Comparison of ENCODE assay signal across 37 cellular contexts in the genomic region with DNA sequence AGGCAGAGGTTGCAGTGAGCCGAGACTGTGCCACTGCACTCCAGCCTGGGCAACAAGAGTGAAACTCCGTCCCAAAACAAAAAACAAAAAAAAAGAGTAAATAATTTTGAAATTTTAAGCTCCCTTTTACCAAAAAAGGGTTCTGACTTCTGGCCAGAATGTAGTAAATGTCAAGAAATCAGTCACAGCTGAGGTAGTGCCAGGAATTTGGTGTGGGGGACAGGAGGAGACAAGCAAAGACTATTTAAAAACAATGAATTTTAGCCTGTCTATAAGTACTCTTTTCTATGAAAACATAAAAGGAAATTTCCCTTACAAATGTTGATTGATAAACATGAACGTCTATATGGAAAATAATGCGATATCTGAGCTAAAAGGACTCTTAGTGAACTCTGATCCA.
"Had no signal": no experiment of that assay in that cellular context is flagged by ENCODE, and none has a peak within 500 bp of the region (broad histone marks: within the 10 kb centered on the region; RNA-seq: fewer than 3 reads in every experiment).

No MANE protein-coding gene starts in this region.

- H3K9me3 Mint-ChIP-seq: activated naive CD4-positive, alpha-beta T cell treated with anti-CD3 and anti-CD28 coated beads, Interleukin-2, amount 10 ng/mL, durations not matched to agents 7 days and 5 days; T-helper 1 cell treated with Interleukin-12 subunit alpha and Interleukin-12 subunit beta and Interleukin-4 antibody, amounts not matched to agents 30 μg/mL and 1 μg/mL, for 36 hours had no signal

- DNase-seq: activated CD4-positive, alpha-beta memory T cell treated with anti-CD3 and anti-CD28 coated beads, Interleukin-2, amount 10 ng/mL, durations not matched to agents 7 days and 5 days; activated CD4-positive, alpha-beta T cell treated with anti-CD3 and anti-CD28 coated beads for 1 hour; activated CD4-positive, alpha-beta T cell treated with anti-CD3 and anti-CD28 coated beads for 36 hours; activated CD4-positive, alpha-beta T cell treated with anti-CD3 and anti-CD28 coated beads for 48 hours; activated CD4-positive, alpha-beta T cell treated with anti-CD3 and anti-CD28 coated beads, Interleukin-2, amount 10 ng/mL, durations not matched to agents 7 days and 5 days; activated CD4-positive, alpha-beta T cell treated with anti-CD3 and anti-CD28 coated beads, Interleukin-2, amount 50 U/mL, for 48 hours; activated CD4-positive, CD25-positive, alpha-beta regulatory T cell; activated CD8-positive, alpha-beta memory T cell treated with anti-CD3 and anti-CD28 coated beads for 24 hours; activated CD8-positive, alpha-beta memory T cell treated with anti-CD3 and anti-CD28 coated beads, Interleukin-2, amount 10 ng/mL, durations not matched to agents 7 days and 5 days; activated CD8-positive, alpha-beta memory T cell treated with anti-CD3 and anti-CD28 coated beads, Interleukin-2, amount 50 U/mL, for 48 hours; activated CD8-positive, alpha-beta T cell treated with anti-CD3 and anti-CD28 coated beads, Interleukin-2, amount 10 ng/mL, durations not matched to agents 7 days and 5 days; activated effector memory CD4-positive, alpha-beta T cell treated with Interleukin-2 at 50 U/mL for 16 hours; activated gamma-delta T cell; activated naive CD4-positive, alpha-beta T cell treated with anti-CD3 and anti-CD28 coated beads, Interleukin-2, amount 10 ng/mL, durations not matched to agents 7 days and 5 days; activated naive CD4-positive, alpha-beta T cell treated with Interleukin-2 at 50 U/mL for 16 hours; activated naive CD8-positive, alpha-beta T cell treated with anti-CD3 and anti-CD28 coated beads, Interleukin-2, amount 10 ng/mL, durations not matched to agents 7 days and 5 days; activated naive CD8-positive, alpha-beta T cell treated with anti-CD3 and anti-CD28 coated beads, Interleukin-2, amount 50 U/mL, for 24 hours; activated T-cell treated with anti-CD3 and anti-CD28 coated beads, Interleukin-2, amount 50 U/mL, for 24 hours; activated T-cell treated with anti-CD3 and anti-CD28 coated beads, Interleukin-2, amount 50 U/mL, for 48 hours; amygdala; anterior cingulate cortex; caudate nucleus; cerebellar nuclear complex; T-helper 1 cell; T-helper 2 cell; T-helper 9 cell had no signal

- ATAC-seq: activated CD4-positive, alpha-beta T cell treated with anti-CD3 and anti-CD28 coated beads for 36 hours; activated CD4-positive, CD25-positive, alpha-beta regulatory T cell treated with anti-CD3 and anti-CD28 coated beads, Interleukin-2, amount 50 U/mL, for 24 hours; activated CD8-positive, alpha-beta memory T cell treated with anti-CD3 and anti-CD28 coated beads, Interleukin-2, amount 10 ng/mL, durations not matched to agents 7 days and 5 days; activated CD8-positive, alpha-beta T cell treated with anti-CD3 and anti-CD28 coated beads, Interleukin-2, amount 10 ng/mL, durations not matched to agents 7 days and 5 days; activated naive CD8-positive, alpha-beta T cell treated with anti-CD3 and anti-CD28 coated beads, Interleukin-2, amount 50 U/mL, for 24 hours had no signal

- H3K36me3 Mint-ChIP-seq: activated CD8-positive, alpha-beta memory T cell treated with anti-CD3 and anti-CD28 coated beads, Interleukin-2, amount 10 ng/mL, durations not matched to agents 7 days and 5 days; activated naive CD4-positive, alpha-beta T cell treated with anti-CD3 and anti-CD28 coated beads, Interleukin-2, amount 10 ng/mL, durations not matched to agents 7 days and 5 days; activated naive CD4-positive, alpha-beta T cell treated with anti-CD3 and anti-CD28 coated beads, Interleukin-2, amount 50 U/mL, for 24 hours; activated naive CD8-positive, alpha-beta T cell treated with anti-CD3 and anti-CD28 coated beads, Interleukin-2, amount 10 ng/mL, durations not matched to agents 7 days and 5 days had no signal

- H3K4me3 Mint-ChIP-seq: activated CD4-positive, alpha-beta memory T cell treated with anti-CD3 and anti-CD28 coated beads, Interleukin-2, amount 10 ng/mL, durations not matched to agents 7 days and 5 days; activated CD4-positive, alpha-beta T cell treated with anti-CD3 and anti-CD28 coated beads for 36 hours; activated CD4-positive, alpha-beta T cell treated with anti-CD3 and anti-CD28 coated beads, Interleukin-2, amount 10 ng/mL, durations not matched to agents 7 days and 5 days; activated CD8-positive, alpha-beta memory T cell treated with anti-CD3 and anti-CD28 coated beads, Interleukin-2, amount 10 ng/mL, durations not matched to agents 7 days and 5 days; activated CD8-positive, alpha-beta T cell treated with anti-CD3 and anti-CD28 coated beads, Interleukin-2, amount 10 ng/mL, durations not matched to agents 7 days and 5 days; activated naive CD4-positive, alpha-beta T cell treated with anti-CD3 and anti-CD28 coated beads, Interleukin-2, amount 10 ng/mL, durations not matched to agents 7 days and 5 days; activated naive CD4-positive, alpha-beta T cell treated with anti-CD3 and anti-CD28 coated beads, Interleukin-2, amount 50 U/mL, for 24 hours; activated naive CD8-positive, alpha-beta T cell; activated naive CD8-positive, alpha-beta T cell treated with anti-CD3 and anti-CD28 coated beads, Interleukin-2, amount 10 ng/mL, durations not matched to agents 7 days and 5 days; activated naive CD8-positive, alpha-beta T cell treated with anti-CD3 and anti-CD28 coated beads, Interleukin-2, amount 50 U/mL, for 24 hours; activated T-cell treated with anti-CD3 and anti-CD28 coated beads, Interleukin-2, amount 50 U/mL, for 24 hours; brain; central memory CD8-positive, alpha-beta T cell; T-helper 1 cell treated with Interleukin-12 subunit alpha and Interleukin-12 subunit beta and Interleukin-4 antibody, amounts not matched to agents 30 μg/mL and 1 μg/mL, for 36 hours; T-helper 2 cell treated with Interferon-gamma antibody and Interleukin-4, amounts not matched to agents 5 μg/mL and 100 μg/mL, for 36 hours had no signal

- H3K27ac Mint-ChIP-seq: activated CD4-positive, alpha-beta memory T cell treated with anti-CD3 and anti-CD28 coated beads, Interleukin-2, amount 10 ng/mL, durations not matched to agents 7 days and 5 days; activated CD4-positive, alpha-beta T cell treated with anti-CD3 and anti-CD28 coated beads for 36 hours; activated CD4-positive, alpha-beta T cell treated with anti-CD3 and anti-CD28 coated beads, Interleukin-2, amount 10 ng/mL, durations not matched to agents 7 days and 5 days; activated CD8-positive, alpha-beta memory T cell treated with anti-CD3 and anti-CD28 coated beads, Interleukin-2, amount 10 ng/mL, durations not matched to agents 7 days and 5 days; activated CD8-positive, alpha-beta T cell treated with anti-CD3 and anti-CD28 coated beads, Interleukin-2, amount 10 ng/mL, durations not matched to agents 7 days and 5 days; activated naive CD4-positive, alpha-beta T cell treated with anti-CD3 and anti-CD28 coated beads, Interleukin-2, amount 10 ng/mL, durations not matched to agents 7 days and 5 days; activated naive CD4-positive, alpha-beta T cell treated with anti-CD3 and anti-CD28 coated beads, Interleukin-2, amount 50 U/mL, for 24 hours; activated naive CD8-positive, alpha-beta T cell; activated naive CD8-positive, alpha-beta T cell treated with anti-CD3 and anti-CD28 coated beads, Interleukin-2, amount 10 ng/mL, durations not matched to agents 7 days and 5 days; activated naive CD8-positive, alpha-beta T cell treated with anti-CD3 and anti-CD28 coated beads, Interleukin-2, amount 50 U/mL, for 24 hours; activated T-cell treated with anti-CD3 and anti-CD28 coated beads, Interleukin-2, amount 50 U/mL, for 24 hours; activated T-helper 2 cell treated with anti-CD3 and anti-CD28 coated beads, Interferon-gamma antibody, Interleukin-2, Interleukin-4, amounts not matched to agents 10 μg/mL and 5 μg/mL and 100 μg/mL, durations not matched to agents 14 hours and 24 hours and 36 hours; brain; T-helper 1 cell treated with Interleukin-12 subunit alpha and Interleukin-12 subunit beta and Interleukin-4 antibody, amounts not matched to agents 30 μg/mL and 1 μg/mL, for 36 hours; T-helper 2 cell treated with Interferon-gamma antibody and Interleukin-4, amounts not matched to agents 5 μg/mL and 100 μg/mL, for 36 hours had no signal

- H3K36me3 ChIP-seq: ascending aorta, cardiac muscle cell had no signal

- H3K27me3 ChIP-seq: ascending aorta, cardiac muscle cell had no signal

- H3K4me1 Mint-ChIP-seq: activated CD4-positive, alpha-beta memory T cell treated with anti-CD3 and anti-CD28 coated beads, Interleukin-2, amount 10 ng/mL, durations not matched to agents 7 days and 5 days; activated CD4-positive, alpha-beta T cell treated with anti-CD3 and anti-CD28 coated beads for 36 hours; activated CD4-positive, alpha-beta T cell treated with anti-CD3 and anti-CD28 coated beads, Interleukin-2, amount 10 ng/mL, durations not matched to agents 7 days and 5 days; activated CD8-positive, alpha-beta memory T cell treated with anti-CD3 and anti-CD28 coated beads, Interleukin-2, amount 10 ng/mL, durations not matched to agents 7 days and 5 days; activated naive CD4-positive, alpha-beta T cell treated with anti-CD3 and anti-CD28 coated beads, Interleukin-2, amount 10 ng/mL, durations not matched to agents 7 days and 5 days; activated naive CD4-positive, alpha-beta T cell treated with anti-CD3 and anti-CD28 coated beads, Interleukin-2, amount 50 U/mL, for 24 hours; activated naive CD8-positive, alpha-beta T cell treated with anti-CD3 and anti-CD28 coated beads, Interleukin-2, amount 10 ng/mL, durations not matched to agents 7 days and 5 days; activated naive CD8-positive, alpha-beta T cell treated with anti-CD3 and anti-CD28 coated beads, Interleukin-2, amount 50 U/mL, for 24 hours; brain; central memory CD8-positive, alpha-beta T cell had no signal

- H3K27me3 Mint-ChIP-seq: activated CD4-positive, alpha-beta memory T cell treated with anti-CD3 and anti-CD28 coated beads, Interleukin-2, amount 10 ng/mL, durations not matched to agents 7 days and 5 days; activated CD4-positive, alpha-beta T cell treated with anti-CD3 and anti-CD28 coated beads for 36 hours; activated CD4-positive, alpha-beta T cell treated with anti-CD3 and anti-CD28 coated beads, Interleukin-2, amount 10 ng/mL, durations not matched to agents 7 days and 5 days; activated CD8-positive, alpha-beta memory T cell treated with anti-CD3 and anti-CD28 coated beads, Interleukin-2, amount 10 ng/mL, durations not matched to agents 7 days and 5 days; activated naive CD4-positive, alpha-beta T cell treated with anti-CD3 and anti-CD28 coated beads, Interleukin-2, amount 10 ng/mL, durations not matched to agents 7 days and 5 days; activated naive CD4-positive, alpha-beta T cell treated with anti-CD3 and anti-CD28 coated beads, Interleukin-2, amount 50 U/mL, for 24 hours; activated naive CD8-positive, alpha-beta T cell; activated naive CD8-positive, alpha-beta T cell treated with anti-CD3 and anti-CD28 coated beads, Interleukin-2, amount 10 ng/mL, durations not matched to agents 7 days and 5 days; activated naive CD8-positive, alpha-beta T cell treated with anti-CD3 and anti-CD28 coated beads, Interleukin-2, amount 50 U/mL, for 24 hours; activated T-cell treated with anti-CD3 and anti-CD28 coated beads, Interleukin-2, amount 50 U/mL, for 24 hours; central memory CD8-positive, alpha-beta T cell had no signal

- H3K27ac ChIP-seq: ascending aorta, cardiac muscle cell, VCaP had no signal

- H3K4me1 ChIP-seq: ascending aorta had no signal

- H3K4me3 ChIP-seq: ascending aorta, cardiac muscle cell had no signal
